ENCODE assay signal across 27 cellular contexts in the genomic region with DNA sequence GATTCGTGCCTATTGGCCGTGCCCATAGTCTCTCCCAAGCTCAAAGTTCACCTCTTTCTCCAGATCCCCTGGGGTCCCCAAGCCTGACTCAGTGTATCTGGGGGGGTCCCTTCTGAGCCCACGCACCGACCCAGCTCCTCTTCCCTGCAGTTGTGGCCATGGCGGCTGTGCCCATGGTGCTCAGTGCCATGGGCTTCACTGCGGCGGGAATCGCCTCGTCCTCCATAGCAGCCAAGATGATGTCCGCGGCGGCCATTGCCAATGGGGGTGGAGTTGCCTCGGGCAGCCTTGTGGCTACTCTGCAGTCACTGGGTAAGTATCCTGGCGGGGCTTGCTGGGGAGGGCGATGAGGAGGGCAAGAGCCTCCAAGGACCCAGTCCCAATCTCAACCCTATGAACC. TPM values are rescaled to one million over a fixed set of nuclear protein-coding genes. Genes with fewer than 3 reads are reported as not detected.
DNase-seq lines count a peak whose midpoint lies in the region; ATAC-seq and TF ChIP-seq lines count a peak whose summit lies in the region.
"Had no signal": no experiment of that assay in that cellular context is flagged by ENCODE, and none has a peak within 500 bp of the region (broad histone marks: within the 10 kb centered on the region; RNA-seq: fewer than 3 reads in every experiment).

No MANE protein-coding gene starts in this region.

- DNase-seq in heart right ventricle (no peak), Right ventricle myocardium superior (no peak), right atrium auricular region (ENCODE audit: low spot score) (no peak), omental fat pad (ENCODE audit: low spot score) (peak; percentile 8), vagina (ENCODE audit: extremely low spot score in 2 of 2) (no peak), glomerular visceral epithelial cell (ENCODE audit: extremely low spot score) (no peak), NCI-H446 treated with DMSO at 0.1 percent for 48 hours (lab: John Stamatoyannopoulos, UW) (no peak)
- DNase-seq: ACHN; activated naive CD4-positive, alpha-beta T cell treated with Interleukin-2 at 50 U/mL for 16 hours; activated T-cell treated with anti-CD3 and anti-CD28 coated beads, Interleukin-2, amount 50 U/mL, for 48 hours; amniotic stem cell; brain microvascular endothelial cell; CD8-positive, alpha-beta T cell; effector CD4-positive, alpha-beta T cell; glutamatergic neuron; HFFc6; NCI-H1092 treated with DMSO at 0.1 percent for 48 hours; NCI-H1694 treated with DMSO at 0.1 percent for 48 hours; stimulated activated CD4-positive, alpha-beta T cell treated with anti-CD3 and anti-CD28 coated beads, Interleukin-1b, Interleukin-23, amount 100 ng/mL, for 48 hours; stimulated activated naive CD4-positive, alpha-beta T cell treated with Interleukin-2 at 50 U/mL for 16 hours had no signal

- H3K9me3 ChIP-seq in heart right ventricle, result peaks cover 0 to 20% (median 8%) of the 10 kb centered on the region in 11 donors
- peaks cover 0 to 15% of the 10 kb centered on the region in 2 donors for H3K9me3 ChIP-seq in right atrium auricular region
- no peaks in the 10 kb centered on the region for H3K9me3 ChIP-seq in vagina
- H3K9me3 ChIP-seq: BE2C, SJSA1, testis had no signal

- peaks cover 10 to 38% (median 34%) of the 10 kb centered on the region in 9 donors for H3K4me1 ChIP-seq in heart right ventricle
- H3K4me1 ChIP-seq in right atrium auricular region, result peaks cover 0 to 36% of the 10 kb centered on the region in 2 donors
- peaks cover 50% of the 10 kb centered on the region for H3K4me1 ChIP-seq in vagina

- no peak overlapping the region for H3K4me3 ChIP-seq in heart right ventricle
- no peak overlapping the region for H3K4me3 ChIP-seq in right atrium auricular region
- H3K4me3 ChIP-seq in vagina, result no peak overlapping the region
- H3K4me3 ChIP-seq: SJSA1, smooth muscle cell, testis had no signal

- H3K27ac ChIP-seq in heart right ventricle (peak overlapping the region in 8 of 10 donors; percentile 62 to 97 (median 88)), right atrium auricular region (peak overlapping the region; percentile 83 to 92), vagina (peak overlapping the region; percentile 42)
- H3K27ac ChIP-seq: brain microvascular endothelial cell, SJSA1 had no signal

- TF ChIP-seq CTCF in heart right ventricle (IDR thresholded peaks at IDR 0.05) (no peak), right atrium auricular region (IDR thresholded peaks at IDR 0.05) (no peak), omental fat pad (IDR thresholded peaks at IDR 0.05) (no peak), vagina (IDR thresholded peaks at IDR 0.05) (no peak)

- H3K27me3 ChIP-seq in heart right ventricle (no peaks in the 10 kb centered on the region), right atrium auricular region (no peaks in the 10 kb centered on the region), vagina (no peaks in the 10 kb centered on the region)
- H3K27me3 ChIP-seq: BE2C, SJSA1, testis had no signal

- WGBS in heart right ventricle, 2 donors, result 84 to 95% methylated on average over 15 of the region's 15 CpGs

- TF ChIP-seq POLR2A in vagina (IDR thresholded peaks at IDR 0.05), result no peak

- intact Hi-C loops in heart right ventricle (cut with DNase I) (no loop called here), Right ventricle myocardium superior (cut with DNase I) (no loop called here), vagina (cut with DNase I) (no loop called here)

- ATAC-seq in heart right ventricle (peak in 1 of 8 donors; percentile 23), Right ventricle myocardium superior (ENCODE audit: poor library complexity) (no peak), omental fat pad (ENCODE audit: low FRiP score) (no peak), HG03565 (IDR thresholded peaks at IDR 0.05; ENCODE audit: unreplicated experiment) (no peak)
- ATAC-seq: CD8-positive, alpha-beta T cell; WTC11 had no signal

- H3K36me3 ChIP-seq in heart right ventricle (peaks cover 0 to 14% (median 0%) of the 10 kb centered on the region in 9 donors), right atrium auricular region (no peaks in the 10 kb centered on the region), vagina (no peaks in the 10 kb centered on the region)
- H3K36me3 ChIP-seq: BE2C, brain microvascular endothelial cell, SJSA1 had no signal

RNA-seq across cellular contexts. Expression of a gene that starts 5.1 kb away (rescaled TPM):
- total RNA-seq in heart right ventricle (100 to 1,000 TPM in 8 of 10 donors, 10 to 100 TPM in 2; 76.5 to 473 (median 148) TPM), Right ventricle myocardium superior (132 TPM), right atrium auricular region (100 to 1,000 TPM; 140 to 229 TPM), omental fat pad (1,000 to 10,000 TPM in 1 of 4 donors, 100 to 1,000 TPM in 3; 285 to 1,264 (median 308) TPM), vagina (209 TPM)
- 100 to 1,000 TPM; 719 to 721 TPM for polyA plus RNA-seq in heart right ventricle

RNA-seq across cellular contexts. Expression of a gene that starts 13.8 kb away (rescaled TPM):
- 10 to 100 TPM; 41.5 to 92.9 (median 63.2) TPM for total RNA-seq in heart right ventricle
- polyA plus RNA-seq in heart right ventricle, result 100 to 1,000 TPM in 1 of 2 donors, 10 to 100 TPM in 1; 83.3 to 122 TPM
- 50.1 TPM for total RNA-seq in Right ventricle myocardium superior
- 10 to 100 TPM; 42.9 to 85.1 TPM for total RNA-seq in right atrium auricular region
- total RNA-seq in omental fat pad, result 100 to 1,000 TPM in 1 of 4 donors, 10 to 100 TPM in 3; 43.2 to 109 (median 47.7) TPM
- total RNA-seq in vagina, result 171 TPM

RNA-seq across cellular contexts. Expression of a gene that starts 34.5 kb away (rescaled TPM):
- 10 to 100 TPM in 9 of 10 donors, 1 to 10 TPM in 1; 7.7 to 23.9 (median 16.2) TPM for total RNA-seq in heart right ventricle
- 10 to 100 TPM; 28.8 to 47.4 TPM for polyA plus RNA-seq in heart right ventricle
- total RNA-seq in Right ventricle myocardium superior, result 11.6 TPM
- total RNA-seq in right atrium auricular region, result 10 to 100 TPM; 13.8 to 21.1 TPM
- 10 to 100 TPM in 3 of 4 donors, 1 to 10 TPM in 1; 9.2 to 28.6 (median 13.1) TPM for total RNA-seq in omental fat pad
- total RNA-seq in vagina, result 18.9 TPM

RNA-seq across cellular contexts. Expression of a gene that starts 34.6 kb away (rescaled TPM):
- total RNA-seq in heart right ventricle, result 100 to 1,000 TPM; 190 to 269 (median 240) TPM
- 100 to 1,000 TPM in 1 of 2 donors, 10 to 100 TPM in 1; 94.1 to 160 TPM for polyA plus RNA-seq in heart right ventricle
- 181 TPM for total RNA-seq in Right ventricle myocardium superior
- 100 to 1,000 TPM; 166 to 178 TPM for total RNA-seq in right atrium auricular region
- total RNA-seq in omental fat pad, result 100 to 1,000 TPM; 106 to 215 (median 147) TPM
- total RNA-seq in vagina, result 109 TPM

RNA-seq across cellular contexts. Expression of a gene that starts 58.5 kb away (rescaled TPM):
- under 1 TPM in 5 of 10 donors, not detected in 5; 0.13 to 0.46 (median 0.31) TPM for total RNA-seq in heart right ventricle
- polyA plus RNA-seq in heart right ventricle, result under 1 TPM; 0.22 to 0.94 TPM
- not detected for total RNA-seq in Right ventricle myocardium superior
- total RNA-seq in right atrium auricular region, result under 1 TPM; 0.22 to 0.75 TPM
- 1 to 10 TPM in 2 of 4 donors, under 1 TPM in 2; 0.25 to 2.0 (median 1.1) TPM for total RNA-seq in omental fat pad
- total RNA-seq in vagina, result 6.1 TPM
- total RNA-seq: CD8-positive, alpha-beta T cell; osteocyte had no signal
